ENCODE assay signal across 8 cellular contexts in the genomic region with DNA sequence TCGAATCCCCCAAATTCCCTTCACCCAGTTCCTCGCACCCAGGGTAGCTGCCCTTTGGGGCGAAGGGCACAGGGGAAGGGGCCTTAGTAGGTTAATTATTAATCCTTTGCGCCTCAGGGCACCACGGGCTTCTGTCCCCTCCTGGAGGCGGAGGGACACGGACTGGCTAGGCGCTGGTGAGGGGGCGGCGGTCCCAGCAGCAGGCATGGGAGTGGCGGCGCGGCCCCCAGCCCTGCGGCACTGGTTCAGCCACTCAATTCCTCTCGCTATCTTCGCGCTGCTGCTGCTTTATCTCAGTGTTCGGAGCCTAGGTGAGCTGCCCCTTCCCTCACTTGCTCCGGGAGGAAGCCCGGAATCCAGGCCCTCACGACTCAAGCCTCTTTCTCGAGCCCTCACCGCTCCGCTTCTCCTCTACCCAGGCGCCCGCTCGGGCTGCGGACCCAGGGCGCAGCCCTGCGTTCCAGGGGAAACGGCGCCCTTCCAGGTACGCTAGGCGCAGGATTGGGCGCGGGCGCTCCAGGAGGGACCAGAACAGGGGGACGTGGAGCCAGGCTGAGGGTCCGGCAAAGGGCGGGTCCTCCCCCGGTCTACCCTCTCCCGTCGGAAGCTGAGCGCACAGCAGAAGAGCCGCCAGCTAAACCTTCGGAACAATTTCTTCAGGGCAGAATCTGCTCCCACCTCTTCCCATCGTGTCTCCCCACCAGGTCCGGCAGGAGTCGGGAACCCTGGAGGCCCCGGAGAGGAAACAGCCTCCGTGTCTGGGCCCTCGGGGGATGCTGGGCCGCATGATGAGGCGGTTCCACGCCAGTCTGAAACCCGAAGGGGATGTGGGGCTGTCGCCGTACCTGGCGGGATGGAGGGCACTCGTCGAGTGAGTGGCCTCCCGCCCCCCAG. TPM values are rescaled to one million over a fixed set of nuclear protein-coding genes. Genes with fewer than 3 reads are reported as not detected.
DNase-seq lines count a peak whose midpoint lies in the region; ATAC-seq and TF ChIP-seq lines count a peak whose summit lies in the region.

A gene (plus strand): TSS at position 158 of the 894 bp plus-strand sequence. CDS start 48 bp downstream, at position 206.

- TF ChIP-seq CTCF in glutamatergic neuron (IDR thresholded peaks at IDR 0.05; ENCODE audit: partially characterized antibody, unreplicated experiment) = no peak

- H3K9me3 Mint-ChIP-seq in activated naive CD4-positive, alpha-beta T cell treated with anti-CD3 and anti-CD28 coated beads, Interleukin-2, amount 50 U/mL, for 24 hours = no peaks in the 10 kb centered on the region
- peaks cover 7% of the 10 kb centered on the region for H3K9me3 Mint-ChIP-seq in glutamatergic neuron (ENCODE audit: unreplicated experiment)

- H3K27me3 Mint-ChIP-seq in activated naive CD4-positive, alpha-beta T cell treated with anti-CD3 and anti-CD28 coated beads, Interleukin-2, amount 50 U/mL, for 24 hours = peaks cover 16% of the 10 kb centered on the region
- peaks cover 31% of the 10 kb centered on the region for H3K27me3 Mint-ChIP-seq in T-helper 17 cell
- peaks cover 10% of the 10 kb centered on the region for H3K27me3 Mint-ChIP-seq in glutamatergic neuron (ENCODE audit: unreplicated experiment)

- H3K4me3 Mint-ChIP-seq in activated naive CD4-positive, alpha-beta T cell treated with anti-CD3 and anti-CD28 coated beads, Interleukin-2, amount 50 U/mL, for 24 hours = peak within 1 kb of the TSS; percentile 76
- H3K4me3 Mint-ChIP-seq in T-helper 17 cell (peak within 1 kb of the TSS; percentile 93), glutamatergic neuron (ENCODE audit: unreplicated experiment) (peak within 1 kb of the TSS; percentile 91)

- H3K27ac Mint-ChIP-seq in activated naive CD4-positive, alpha-beta T cell treated with anti-CD3 and anti-CD28 coated beads, Interleukin-2, amount 50 U/mL, for 24 hours = peak within 1 kb of the TSS; percentile 6
- H3K27ac Mint-ChIP-seq in T-helper 17 cell (peak within 1 kb of the TSS; percentile 24), glutamatergic neuron (ENCODE audit: unreplicated experiment) (peak within 1 kb of the TSS; percentile 76)

- no peaks in the 10 kb centered on the region for H3K9me3 ChIP-seq in T-helper 17 cell (ENCODE audit: control insufficient read depth, low read length, poor library complexity, severe bottlenecking)

- H3K4me1 Mint-ChIP-seq in activated naive CD4-positive, alpha-beta T cell treated with anti-CD3 and anti-CD28 coated beads, Interleukin-2, amount 50 U/mL, for 24 hours = peaks cover 21% of the 10 kb centered on the region
- H3K4me1 Mint-ChIP-seq in T-helper 17 cell (peaks cover 27% of the 10 kb centered on the region), glutamatergic neuron (ENCODE audit: low read depth, unreplicated experiment) (peaks cover 12% of the 10 kb centered on the region)

- peak within 1 kb of the TSS; percentile 62 for H3K4me3 ChIP-seq in skeletal muscle cell (ENCODE audit: low read depth, low read length)

- DNase-seq in activated naive CD4-positive, alpha-beta T cell (lab: John Stamatoyannopoulos, UW) = no peak
- no peak for DNase-seq in T-helper 17 cell
- peak; percentile 37 for DNase-seq in glutamatergic neuron
- DNase-seq in skeletal muscle cell (ENCODE audit: low read depth) = no peak
- DNase-seq in NCI-H128 (lab: John Stamatoyannopoulos, UW; ENCODE audit: unreplicated experiment) = no peak
- no peak for DNase-seq in OCI-M1 (lab: John Stamatoyannopoulos, UW)

- ATAC-seq in T-helper 17 cell (no peak), GM18870 (IDR thresholded peaks at IDR 0.05; ENCODE audit: unreplicated experiment) (no peak)

- H3K36me3 Mint-ChIP-seq in activated naive CD4-positive, alpha-beta T cell treated with anti-CD3 and anti-CD28 coated beads, Interleukin-2, amount 50 U/mL, for 24 hours = no peaks in the 10 kb centered on the region
- H3K36me3 Mint-ChIP-seq in T-helper 17 cell (ENCODE audit: low read depth) = no peaks in the 10 kb centered on the region
- no peaks in the 10 kb centered on the region for H3K36me3 Mint-ChIP-seq in glutamatergic neuron (ENCODE audit: unreplicated experiment)

RNA-seq across cellular contexts. Expression of the gene that starts here (rescaled TPM):
- under 1 TPM in 1 of 2 donors, not detected in 1; 0.34 TPM for total RNA-seq in T-helper 17 cell
- total RNA-seq in glutamatergic neuron (ENCODE audit: unreplicated experiment) = not detected

Comparison
In these comparisons a context has a peak if more than half of its experiments do, and no peak if none do; other contexts are left out.
1. Peak in DNase-seq in glutamatergic neuron; RNA of the gene not detected or under 1 TPM.
2. H3K27ac Mint-ChIP-seq: peak in every context shown above with its lines; median percentile 76 in glutamatergic neuron; 24 in T-helper 17 cell; 6 in activated naive CD4-positive, alpha-beta T cell treated with anti-CD3 and anti-CD28 coated beads, Interleukin-2, amount 50 U/mL, for 24 hours.